Comparison of ENCODE assay signal across 8 cellular contexts in the genomic region with DNA sequence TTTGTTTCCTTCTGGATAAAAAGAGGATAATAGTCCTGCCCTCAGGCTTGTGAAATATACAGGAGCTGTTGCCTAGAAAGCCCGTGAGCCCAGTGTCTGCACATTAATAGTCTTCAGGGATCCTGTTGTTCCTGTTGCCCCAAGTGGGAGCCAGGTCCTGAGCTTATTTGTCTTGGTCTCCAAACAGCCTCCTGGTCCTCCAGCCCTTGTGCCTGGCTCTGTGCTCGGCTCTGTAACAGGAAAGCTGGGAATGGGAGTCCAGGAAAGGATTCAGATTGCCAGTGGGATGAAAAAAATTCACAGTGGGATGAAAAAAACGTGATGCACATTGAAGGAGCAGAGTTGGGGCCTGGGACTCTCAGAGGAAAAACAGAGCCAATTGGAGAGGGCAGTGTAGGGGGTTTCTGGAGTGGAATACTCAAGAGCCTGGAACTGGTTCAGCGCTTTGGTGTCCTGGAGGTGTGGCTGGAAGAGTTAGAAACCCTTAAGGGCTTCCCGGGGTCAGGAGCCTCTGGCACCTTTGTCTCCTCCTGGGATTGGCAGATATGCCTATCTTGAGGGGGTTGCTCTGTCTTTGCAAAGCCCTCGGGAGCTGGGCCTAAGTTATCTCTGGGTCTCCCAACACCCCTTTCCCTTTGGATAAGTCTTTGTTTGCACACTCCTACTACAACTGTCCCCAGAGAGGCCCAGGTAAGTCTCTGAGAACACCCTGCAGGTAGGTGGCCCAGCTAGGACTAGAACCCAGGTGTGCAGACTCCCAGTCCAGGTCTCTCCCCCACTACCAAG. TPM values are rescaled to one million over a fixed set of nuclear protein-coding genes. Genes with fewer than 3 reads are reported as not detected.
DNase-seq lines count a peak whose midpoint lies in the region; ATAC-seq and TF ChIP-seq lines count a peak whose summit lies in the region.

No MANE protein-coding gene starts in this region.

- H3K27me3 ChIP-seq in cardiac muscle cell (no peaks in the 10 kb centered on the region), lung (ENCODE audit: control insufficient read depth, insufficient read depth) (no peaks in the 10 kb centered on the region), uterus (no peaks in the 10 kb centered on the region)

- H3K9me3 ChIP-seq in cardiac muscle cell (ENCODE audit: low read depth) (no peaks in the 10 kb centered on the region), lung (ENCODE audit: control insufficient read depth in 2 of 2, insufficient read depth in 1 of 2, low read length in 1 of 2) (no peaks in the 10 kb centered on the region), uterus (no peaks in the 10 kb centered on the region)

- no peak for TF ChIP-seq POLR2A in uterus (IDR thresholded peaks at IDR 0.05)

- H3K4me1 ChIP-seq in cardiac muscle cell (ENCODE audit: low read depth) (peaks cover 21% of the 10 kb centered on the region), lung (ENCODE audit: control insufficient read depth in 2 of 2, insufficient read depth in 2 of 2, low read length in 2 of 2) (peaks cover 4 to 14% of the 10 kb centered on the region in 2 donors), uterus (peaks cover 0 to 15% of the 10 kb centered on the region in 2 donors)

- in situ Hi-C loops in astrocyte of the spinal cord (cut with HindIII; ENCODE audit: low sequenced_read_pairs), result no loop called here

- peak in 1 of 2 donors; percentile 59 for DNase-seq in cardiac muscle cell (ENCODE audit: low read depth in 1 of 2, low spot score in 1 of 2)
- no peak for DNase-seq in cardiac septum (ENCODE audit: low spot score)
- no peak for DNase-seq in astrocyte of the spinal cord (ENCODE audit: low read depth, low spot score)
- no peak for DNase-seq in lung (ENCODE audit: low spot score)
- peak in 1 of 2 donors; percentile 19 for DNase-seq in uterus
- DNase-seq in COLO668 (lab: John Stamatoyannopoulos, UW; ENCODE audit: unreplicated experiment), result no peak
- no peak for DNase-seq in NCI-H1092 treated with DMSO at 0.1 percent for 48 hours (lab: John Stamatoyannopoulos, UW)

- intact Hi-C loops in cardiac septum (cut with DNase I) (loop anchor here (2.0 to 10.0 kb wide), 3 partner anchors 109 to 593 kb away; a partner anchor contains a TSS), uterus (cut with DNase I; ENCODE audit: low total_unique reads) (no loop called here)

- ATAC-seq in lung (ENCODE audit: insufficient read depth, low FRiP score) (no peak), GM18520 (IDR thresholded peaks at IDR 0.05; ENCODE audit: unreplicated experiment) (no peak)

- no peaks in the 10 kb centered on the region for H3K36me3 ChIP-seq in cardiac muscle cell
- peaks cover 0 to 5% of the 10 kb centered on the region in 2 donors for H3K36me3 ChIP-seq in lung (ENCODE audit: control insufficient read depth in 2 of 2, insufficient read depth in 2 of 2, low read length in 2 of 2)
- H3K36me3 ChIP-seq in uterus, result no peaks in the 10 kb centered on the region

- peak overlapping the region; percentile 64 for H3K4me3 ChIP-seq in cardiac muscle cell
- H3K4me3 ChIP-seq in astrocyte of the spinal cord (ENCODE audit: low read depth, low read length), result peak overlapping the region; percentile 73
- peak overlapping the region; percentile 18 for H3K4me3 ChIP-seq in lung
- H3K4me3 ChIP-seq in uterus, result peak overlapping the region; percentile 86 to 94

- WGBS in lung, 2 donors, result 60 to 74% methylated on average over 6 of the region's 6 CpGs

- peak overlapping the region; percentile 93 for H3K27ac ChIP-seq in cardiac muscle cell
- H3K27ac ChIP-seq in lung (ENCODE audit: low read depth in 1 of 2, low read length in 1 of 2), result peak overlapping the region; percentile 98 to 99
- peak overlapping the region; percentile 94 to 99 for H3K27ac ChIP-seq in uterus

- TF ChIP-seq CTCF in cardiac muscle cell (IDR thresholded peaks at IDR 0.05; ENCODE audit: low read depth, low read length) (no peak), astrocyte of the spinal cord (IDR thresholded peaks at IDR 0.05; ENCODE audit: low read depth, low read length) (no peak), lung (IDR thresholded peaks at IDR 0.05; ENCODE audit: control extremely low read depth, extremely low read depth) (no peak), uterus (IDR thresholded peaks at IDR 0.05) (no peak)

RNA-seq across cellular contexts. Expression of a gene that starts 2.3 kb away (rescaled TPM):
- total RNA-seq in cardiac muscle cell (178 and 182 TPM in 2 replicates), cardiac septum (132 TPM), lung (100 to 1,000 TPM in 1 of 2 donors, 10 to 100 TPM in 1; 76.7 to 199 TPM), uterus (100 to 1,000 TPM in 1 of 4 donors, 10 to 100 TPM in 3; 47.1 to 200 (median 50.8) TPM)
- polyA plus RNA-seq in cardiac muscle cell (130 and 156 TPM in 2 replicates), lung (100 to 1,000 TPM in 1 of 2 donors, 10 to 100 TPM in 1; 66.3 to 107 TPM)

RNA-seq across cellular contexts. Expression of a gene that starts 5.7 kb away (rescaled TPM):
- total RNA-seq in cardiac muscle cell (not detected in 2 replicates), cardiac septum (11.7 TPM), lung (10 to 100 TPM in 1 of 2 donors, 1 to 10 TPM in 1; 9.3 to 19.7 TPM), uterus (10 to 100 TPM in 2 of 4 donors, 1 to 10 TPM in 1, under 1 TPM in 1; 0.51 to 52.1 (median 19.9) TPM)
- polyA plus RNA-seq in cardiac muscle cell (not detected in 2 replicates), lung (10 to 100 TPM in 1 of 2 donors, 1 to 10 TPM in 1; 3.2 to 11.2 TPM)

RNA-seq across cellular contexts. Expression of a gene that starts 21.7 kb away (rescaled TPM):
- total RNA-seq in cardiac muscle cell (0.30 and 0.92 TPM in 2 replicates), cardiac septum (not detected), lung (not detected), uterus (not detected)
- polyA plus RNA-seq in cardiac muscle cell (0.50 TPM in 1 of 2 replicates, not detected in the other), lung (not detected)

RNA-seq across cellular contexts. Expression of a gene that starts 30.4 kb away (rescaled TPM):
- total RNA-seq in cardiac muscle cell, result 0.88 and 1.8 TPM in 2 replicates
- 3.1 and 3.9 TPM in 2 replicates for polyA plus RNA-seq in cardiac muscle cell
- total RNA-seq in cardiac septum, result 0.22 TPM
- 100 to 1,000 TPM; 120 to 182 TPM for total RNA-seq in lung
- 100 to 1,000 TPM in 1 of 2 donors, 10 to 100 TPM in 1; 76.0 to 212 TPM for polyA plus RNA-seq in lung
- 10 to 100 TPM in 1 of 4 donors, 1 to 10 TPM in 1, not detected in 2; 1.8 to 22.0 TPM for total RNA-seq in uterus

Comparison
In these comparisons a context has a peak if more than half of its experiments do, and no peak if none do; other contexts are left out.
1. H3K4me3 ChIP-seq: peak in every context shown above with its lines; median percentile 90 in uterus; 73 in astrocyte of the spinal cord; 64 in cardiac muscle cell; 18 in lung.